ENCODE assay signal across 15 cellular contexts in the genomic region with DNA sequence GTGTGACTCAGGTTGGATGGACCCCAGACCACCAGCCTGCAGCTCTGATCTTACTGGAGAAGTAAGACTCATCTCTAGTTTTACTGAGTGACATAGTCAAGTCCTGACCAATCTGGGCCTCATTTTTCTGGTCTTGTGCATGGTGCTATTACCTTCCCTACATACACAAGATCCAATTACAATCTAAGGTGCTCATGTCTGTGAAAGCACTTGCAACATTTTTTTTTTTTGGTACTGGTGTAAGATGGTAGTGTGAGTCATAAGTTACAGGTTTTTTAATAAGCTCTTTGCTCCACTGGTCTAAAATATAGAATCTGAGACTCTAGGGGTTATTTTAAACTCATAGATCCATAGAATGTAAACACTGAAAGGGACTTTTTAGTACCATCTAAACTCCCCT.
DNase-seq lines count a peak whose midpoint lies in the region; ATAC-seq and TF ChIP-seq lines count a peak whose summit lies in the region.
"Had no signal": no experiment of that assay in that cellular context is flagged by ENCODE, and none has a peak within 500 bp of the region (broad histone marks: within the 10 kb centered on the region; RNA-seq: fewer than 3 reads in every experiment).

No MANE protein-coding gene starts in this region.

- H3K27me3 Mint-ChIP-seq in T-helper 17 cell, result no peaks in the 10 kb centered on the region

- H3K36me3 ChIP-seq in RWPE2 (ENCODE audit: low read depth) (no peaks in the 10 kb centered on the region), gastrocnemius medialis (no peaks in the 10 kb centered on the region)
- H3K36me3 ChIP-seq: BE2C had no signal

- H3K27ac ChIP-seq in RWPE2 (ENCODE audit: poor library complexity, severe bottlenecking), result no peak overlapping the region
- H3K27ac ChIP-seq in gastrocnemius medialis, result no peak overlapping the region
- H3K27ac ChIP-seq: A549, C4-2B, GM23248 had no signal

- H3K4me3 ChIP-seq in RWPE2 (ENCODE audit: severe bottlenecking) (no peak overlapping the region), gastrocnemius medialis (no peak overlapping the region)
- H3K4me3 ChIP-seq: A549, GM23248 had no signal

- no peaks in the 10 kb centered on the region for H3K27me3 ChIP-seq in RWPE2 (ENCODE audit: insufficient read depth, poor library complexity, severe bottlenecking)
- H3K27me3 ChIP-seq in gastrocnemius medialis, result no peaks in the 10 kb centered on the region
- H3K27me3 ChIP-seq: BE2C had no signal

- H3K4me1 ChIP-seq in RWPE2 (ENCODE audit: insufficient read depth, poor library complexity, severe bottlenecking), result no peaks in the 10 kb centered on the region
- no peaks in the 10 kb centered on the region for H3K4me1 ChIP-seq in gastrocnemius medialis
- H3K4me1 ChIP-seq: A549, BE2C had no signal

- DNase-seq in DMS53 (lab: John Stamatoyannopoulos, UW) (peak; percentile 41), DMS53 treated with DMSO at 0.1 percent for 48 hours (lab: John Stamatoyannopoulos, UW; ENCODE audit: unreplicated experiment) (peak; percentile 8), RWPE2 (ENCODE audit: low spot score) (no peak), kidney tubule cell (ENCODE audit: low spot score) (peak; percentile 15), GM19240 (ENCODE audit: insufficient read length, low spot score) (no peak), T-helper 17 cell (no peak), gastrocnemius medialis (no peak)
- DNase-seq: BE2C; CD8-positive, alpha-beta T cell; COR-L47; GF-D8; GM23248 had no signal

- H3K4me3 Mint-ChIP-seq in T-helper 17 cell, result no peak overlapping the region
- H3K4me3 Mint-ChIP-seq: CD8-positive, alpha-beta T cell had no signal

- no peak for TF ChIP-seq POLR2A in gastrocnemius medialis (IDR thresholded peaks at IDR 0.05)

- peak; percentile 27; the same call in 1 of the 3 replicates for ATAC-seq in RWPE2 (ENCODE audit: low read depth)
- no peak for ATAC-seq in T-helper 17 cell
- no peak for ATAC-seq in gastrocnemius medialis
- ATAC-seq: A549; CD8-positive, alpha-beta T cell; HCT116 had no signal

- H3K4me1 Mint-ChIP-seq in T-helper 17 cell, result no peaks in the 10 kb centered on the region

- intact Hi-C loops in gastrocnemius medialis (cut with DNase I; ENCODE audit: low total_unique reads), result no loop called here

- no peaks in the 10 kb centered on the region for H3K36me3 Mint-ChIP-seq in T-helper 17 cell (ENCODE audit: low read depth)
- H3K36me3 Mint-ChIP-seq: CD8-positive, alpha-beta T cell had no signal

- in situ Hi-C loops in gastrocnemius medialis (cut with MboI; ENCODE audit: low sequenced_read_pairs in 4 of 4), result no loop called here

- no peaks in the 10 kb centered on the region for H3K9me3 ChIP-seq in RWPE2 (ENCODE audit: severe bottlenecking)
- H3K9me3 ChIP-seq in T-helper 17 cell (ENCODE audit: control insufficient read depth, low read length, poor library complexity, severe bottlenecking), result no peaks in the 10 kb centered on the region
- no peaks in the 10 kb centered on the region for H3K9me3 ChIP-seq in gastrocnemius medialis
- H3K9me3 ChIP-seq: A549, BE2C had no signal

- no peak for TF ChIP-seq CTCF in RWPE2 (IDR thresholded peaks at IDR 0.05; ENCODE audit: poor library complexity, severe bottlenecking)
- no peak for TF ChIP-seq CTCF in gastrocnemius medialis (IDR thresholded peaks at IDR 0.05 in 4 of 5, conservative IDR thresholded peaks at IDR 0.05 in 1 of 5)

- no peak overlapping the region for H3K27ac Mint-ChIP-seq in T-helper 17 cell
- H3K27ac Mint-ChIP-seq: CD8-positive, alpha-beta T cell had no signal

Comparison
In these comparisons a context has a peak if more than half of its experiments do, and no peak if none do; other contexts are left out.
1. DNase-seq: peak in DMS53 (single experiment), DMS53 treated with DMSO at 0.1 percent for 48 hours (single experiment) and kidney tubule cell (single experiment); none in RWPE2 (single experiment), GM19240 (single experiment), T-helper 17 cell (0 of 3) and gastrocnemius medialis (0 of 2).